In genomic region chr11:86243377-86243776, GRCh38 we compare ENCODE assay signal across 1 cellular context.
TF ChIP-seq lines count a peak whose summit lies in the region.

No MANE protein-coding gene starts in this region.

TF ChIP-seq in K562, 482 proteins besides CTCF, POLR2A, EP300 and RAD21 (continued from another document):
- 0 out of 2 replicates have a peak, but pooled peaks have one; percentile 3 for TF ChIP-seq ZBTB43 (CRISPR knock-in tag; IDR thresholded peaks at IDR 0.05)
- peak; percentile 53; the same call in 1 of the 2 replicates for TF ChIP-seq ZNF316 (IDR thresholded peaks at IDR 0.05)
- TF ChIP-seq, protein P1, sequence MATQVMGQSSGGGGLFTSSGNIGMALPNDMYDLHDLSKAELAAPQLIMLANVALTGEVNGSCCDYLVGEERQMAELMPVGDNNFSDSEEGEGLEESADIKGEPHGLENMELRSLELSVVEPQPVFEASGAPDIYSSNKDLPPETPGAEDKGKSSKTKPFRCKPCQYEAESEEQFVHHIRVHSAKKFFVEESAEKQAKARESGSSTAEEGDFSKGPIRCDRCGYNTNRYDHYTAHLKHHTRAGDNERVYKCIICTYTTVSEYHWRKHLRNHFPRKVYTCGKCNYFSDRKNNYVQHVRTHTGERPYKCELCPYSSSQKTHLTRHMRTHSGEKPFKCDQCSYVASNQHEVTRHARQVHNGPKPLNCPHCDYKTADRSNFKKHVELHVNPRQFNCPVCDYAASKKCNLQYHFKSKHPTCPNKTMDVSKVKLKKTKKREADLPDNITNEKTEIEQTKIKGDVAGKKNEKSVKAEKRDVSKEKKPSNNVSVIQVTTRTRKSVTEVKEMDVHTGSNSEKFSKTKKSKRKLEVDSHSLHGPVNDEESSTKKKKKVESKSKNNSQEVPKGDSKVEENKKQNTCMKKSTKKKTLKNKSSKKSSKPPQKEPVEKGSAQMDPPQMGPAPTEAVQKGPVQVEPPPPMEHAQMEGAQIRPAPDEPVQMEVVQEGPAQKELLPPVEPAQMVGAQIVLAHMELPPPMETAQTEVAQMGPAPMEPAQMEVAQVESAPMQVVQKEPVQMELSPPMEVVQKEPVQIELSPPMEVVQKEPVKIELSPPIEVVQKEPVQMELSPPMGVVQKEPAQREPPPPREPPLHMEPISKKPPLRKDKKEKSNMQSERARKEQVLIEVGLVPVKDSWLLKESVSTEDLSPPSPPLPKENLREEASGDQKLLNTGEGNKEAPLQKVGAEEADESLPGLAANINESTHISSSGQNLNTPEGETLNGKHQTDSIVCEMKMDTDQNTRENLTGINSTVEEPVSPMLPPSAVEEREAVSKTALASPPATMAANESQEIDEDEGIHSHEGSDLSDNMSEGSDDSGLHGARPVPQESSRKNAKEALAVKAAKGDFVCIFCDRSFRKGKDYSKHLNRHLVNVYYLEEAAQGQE (CRISPR knock-in tag; IDR thresholded peaks at IDR 0.05; ENCODE audit: low read depth): no peak
- no peak for TF ChIP-seq RFX5 (IDR thresholded peaks at IDR 0.05; ENCODE audit: low read depth, low read length)
- no peak for TF ChIP-seq ZNF253 (CRISPR knock-in tag; conservative IDR thresholded peaks at IDR 0.05)
- no peak for TF ChIP-seq PTTG1 (tag; IDR thresholded peaks at IDR 0.05; ENCODE audit: low read depth)
- TF ChIP-seq, protein P2, sequence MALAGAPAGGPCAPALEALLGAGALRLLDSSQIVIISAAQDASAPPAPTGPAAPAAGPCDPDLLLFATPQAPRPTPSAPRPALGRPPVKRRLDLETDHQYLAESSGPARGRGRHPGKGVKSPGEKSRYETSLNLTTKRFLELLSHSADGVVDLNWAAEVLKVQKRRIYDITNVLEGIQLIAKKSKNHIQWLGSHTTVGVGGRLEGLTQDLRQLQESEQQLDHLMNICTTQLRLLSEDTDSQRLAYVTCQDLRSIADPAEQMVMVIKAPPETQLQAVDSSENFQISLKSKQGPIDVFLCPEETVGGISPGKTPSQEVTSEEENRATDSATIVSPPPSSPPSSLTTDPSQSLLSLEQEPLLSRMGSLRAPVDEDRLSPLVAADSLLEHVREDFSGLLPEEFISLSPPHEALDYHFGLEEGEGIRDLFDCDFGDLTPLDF (CRISPR knock-in tag; IDR thresholded peaks at IDR 0.05): no peak
- TF ChIP-seq, protein P3, sequence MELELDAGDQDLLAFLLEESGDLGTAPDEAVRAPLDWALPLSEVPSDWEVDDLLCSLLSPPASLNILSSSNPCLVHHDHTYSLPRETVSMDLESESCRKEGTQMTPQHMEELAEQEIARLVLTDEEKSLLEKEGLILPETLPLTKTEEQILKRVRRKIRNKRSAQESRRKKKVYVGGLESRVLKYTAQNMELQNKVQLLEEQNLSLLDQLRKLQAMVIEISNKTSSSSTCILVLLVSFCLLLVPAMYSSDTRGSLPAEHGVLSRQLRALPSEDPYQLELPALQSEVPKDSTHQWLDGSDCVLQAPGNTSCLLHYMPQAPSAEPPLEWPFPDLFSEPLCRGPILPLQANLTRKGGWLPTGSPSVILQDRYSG (tag; conservative IDR thresholded peaks at IDR 0.05; ENCODE audit: low read depth): no peak
- peak; percentile 14; the same call in 1 of the 2 replicates for TF ChIP-seq L3MBTL2 (IDR thresholded peaks at IDR 0.05)
- no peak for TF ChIP-seq SMAD2 (IDR thresholded peaks at IDR 0.05; ENCODE audit: low read depth, low read length)
- TF ChIP-seq TCF15 (CRISPR knock-in tag; IDR thresholded peaks at IDR 0.05): no peak
- TF ChIP-seq SMARCE1 (IDR thresholded peaks at IDR 0.05): 0 out of 2 replicates have a peak, but pooled peaks have one; percentile 56
- TF ChIP-seq ZNF354B (CRISPR knock-in tag; IDR thresholded peaks at IDR 0.05): no peak
- TF ChIP-seq ZNF217 (CRISPR knock-in tag; IDR thresholded peaks at IDR 0.05): no peak
- no peak for TF ChIP-seq RBM22 (IDR thresholded peaks at IDR 0.05; ENCODE audit: low read depth, low read length, poor library complexity, severe bottlenecking)
- no peak for TF ChIP-seq KDM5B (IDR thresholded peaks at IDR 0.05; ENCODE audit: insufficient replicate concordance, low read depth, low read length)
- TF ChIP-seq ELK1 (CRISPR knock-in tag; IDR thresholded peaks at IDR 0.05): no peak
- TF ChIP-seq, protein P4, sequence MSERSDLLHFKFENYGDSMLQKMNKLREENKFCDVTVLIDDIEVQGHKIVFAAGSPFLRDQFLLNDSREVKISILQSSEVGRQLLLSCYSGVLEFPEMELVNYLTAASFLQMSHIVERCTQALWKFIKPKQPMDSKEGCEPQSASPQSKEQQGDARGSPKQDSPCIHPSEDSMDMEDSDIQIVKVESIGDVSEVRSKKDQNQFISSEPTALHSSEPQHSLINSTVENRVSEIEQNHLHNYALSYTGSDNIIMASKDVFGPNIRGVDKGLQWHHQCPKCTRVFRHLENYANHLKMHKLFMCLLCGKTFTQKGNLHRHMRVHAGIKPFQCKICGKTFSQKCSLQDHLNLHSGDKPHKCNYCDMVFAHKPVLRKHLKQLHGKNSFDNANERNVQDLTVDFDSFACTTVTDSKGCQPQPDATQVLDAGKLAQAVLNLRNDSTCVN (CRISPR knock-in tag; IDR thresholded peaks at IDR 0.05): no peak
- no peak for TF ChIP-seq STAT5A (IDR thresholded peaks at IDR 0.05; ENCODE audit: borderline replicate concordance, low read length)
- no peak; the same call in 1 of the 2 replicates for TF ChIP-seq GTF2E2 (tag; IDR thresholded peaks at IDR 0.05)
- no peak for TF ChIP-seq ZNF134 (CRISPR knock-in tag; conservative IDR thresholded peaks at IDR 0.05)
TF ChIP-seq in K562: peak in this region for 24.
